In the genomic region with DNA sequence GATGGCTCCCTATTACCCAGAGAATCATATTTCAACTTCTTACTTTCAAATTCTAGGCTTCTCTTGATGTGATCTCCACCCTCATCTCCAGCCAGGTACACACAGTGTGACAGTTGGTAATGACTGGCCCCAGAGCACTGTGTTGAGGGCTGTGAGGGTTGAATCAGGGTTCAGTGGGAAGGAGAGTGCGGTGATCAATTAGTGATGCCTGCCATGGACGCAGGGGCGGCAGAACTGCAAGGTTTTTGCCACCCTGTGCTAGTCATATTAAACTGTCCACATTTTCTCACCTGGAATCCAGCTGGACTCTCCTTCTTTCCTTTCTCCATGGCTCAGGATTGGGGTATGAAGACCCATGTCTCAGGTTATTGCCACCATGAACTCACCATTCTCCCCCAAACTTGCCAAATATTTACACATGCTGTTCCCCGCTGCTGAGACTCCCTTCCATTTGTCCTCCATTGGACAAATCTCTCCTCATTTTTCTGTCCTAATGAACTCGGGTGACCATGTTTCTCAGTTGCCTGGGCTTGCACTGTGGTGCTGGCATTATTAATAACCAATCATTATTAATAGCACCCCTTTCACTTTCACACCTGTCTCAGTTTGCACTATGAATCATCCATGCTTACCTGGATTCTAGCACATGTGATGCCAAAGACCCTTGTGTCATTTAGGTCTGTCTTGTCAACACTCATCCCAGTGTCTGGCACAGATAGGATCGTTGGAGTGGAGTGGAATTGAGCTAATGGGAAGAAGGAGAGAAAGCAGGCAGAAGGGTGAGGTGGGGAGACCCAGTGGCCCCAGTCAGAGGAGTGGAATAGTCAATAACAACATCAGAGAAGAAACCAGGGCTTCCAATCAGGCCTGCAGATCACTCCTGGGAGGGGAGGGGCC, we compare ENCODE assay signal across 9 cellular contexts.
DNase-seq lines count a peak whose midpoint lies in the region; ATAC-seq, FAIRE-seq and TF ChIP-seq lines count a peak whose summit lies in the region.
"Had no signal": no experiment of that assay in that cellular context is flagged by ENCODE, and none has a peak within 500 bp of the region (broad histone marks: within the 10 kb centered on the region; RNA-seq: fewer than 3 reads in every experiment).

No MANE protein-coding gene starts in this region.

- no peaks in the 10 kb centered on the region for H3K9me2 ChIP-seq in DOHH2 (replicated peaks; ENCODE audit: control insufficient read depth, low read length)

- DNase-seq in GM19239 (ENCODE audit: insufficient read length, low spot score), result no peak
- DNase-seq in effector memory CD8-positive, alpha-beta T cell, result no peak
- DNase-seq in effector CD8-positive, alpha-beta T cell (lab: John Stamatoyannopoulos, UW), result no peak
- no peak for DNase-seq in C1 segment of cervical spinal cord (lab: John Stamatoyannopoulos, UW)
- no peak for DNase-seq in NCI-H1048 (lab: John Stamatoyannopoulos, UW)

- peaks cover 19 to 22% of the 10 kb centered on the region in 2 donors for H3K4me1 Mint-ChIP-seq in effector memory CD8-positive, alpha-beta T cell (ENCODE audit: low read depth in 2 of 2)

- FAIRE-seq in GM19239 (lab: Jason Lieb, UNC), result peak; percentile 83

- peak overlapping the region; percentile 47 for H3K4me3 ChIP-seq in DOHH2 (ENCODE audit: low read length)
- H3K4me3 ChIP-seq: esophagus muscularis mucosa had no signal

- H3K27ac Mint-ChIP-seq in effector memory CD8-positive, alpha-beta T cell, result peak overlapping the region; percentile 44 to 82

- H3K9me3 Mint-ChIP-seq in effector memory CD8-positive, alpha-beta T cell, result no peaks in the 10 kb centered on the region

- no peaks in the 10 kb centered on the region for H3K79me2 ChIP-seq in DOHH2 (ENCODE audit: control insufficient read depth, low read length)

- ATAC-seq in HG03354 (IDR thresholded peaks at IDR 0.05; ENCODE audit: poor library complexity, severe bottlenecking, unreplicated experiment) (peak; percentile 39), GM21576 (IDR thresholded peaks at IDR 0.05; ENCODE audit: unreplicated experiment) (no peak)
- no peak for ATAC-seq in effector memory CD8-positive, alpha-beta T cell (replicated peaks)

- no peaks in the 10 kb centered on the region for H3K9me3 ChIP-seq in DOHH2 (ENCODE audit: control insufficient read depth, insufficient read depth, low read length)
- H3K9me3 ChIP-seq: esophagus muscularis mucosa had no signal

- peak overlapping the region; percentile 51 for H3K27ac ChIP-seq in DOHH2 (ENCODE audit: low read depth, low read length)
- H3K27ac ChIP-seq: esophagus muscularis mucosa had no signal

- H3F3A ChIP-seq in DOHH2 (ENCODE audit: control insufficient read depth, insufficient read depth), result no peaks in the 10 kb centered on the region

- no peaks in the 10 kb centered on the region for H3K36me3 ChIP-seq in DOHH2 (ENCODE audit: control insufficient read depth, low read length)
- H3K36me3 ChIP-seq: esophagus muscularis mucosa had no signal

- H3K4me3 Mint-ChIP-seq in effector memory CD8-positive, alpha-beta T cell, result peak overlapping the region; percentile 56 to 64

- H4K20me1 ChIP-seq in DOHH2 (ENCODE audit: control insufficient read depth, insufficient read depth, low read depth, low read length), result no peaks in the 10 kb centered on the region

- H3K27me3 Mint-ChIP-seq in effector memory CD8-positive, alpha-beta T cell, result peaks cover 24 to 40% of the 10 kb centered on the region in 2 donors

- H3K4me1 ChIP-seq in DOHH2 (ENCODE audit: control insufficient read depth, low read length), result peaks cover 87% of the 10 kb centered on the region

- H3K36me3 Mint-ChIP-seq in effector memory CD8-positive, alpha-beta T cell (ENCODE audit: insufficient read depth), result no peaks in the 10 kb centered on the region

- no peaks in the 10 kb centered on the region for H3K27me3 ChIP-seq in DOHH2 (ENCODE audit: control insufficient read depth, low read length)
- H3K27me3 ChIP-seq: esophagus muscularis mucosa had no signal

- no peak for TF ChIP-seq CTCF in DOHH2 (IDR thresholded peaks at IDR 0.05; ENCODE audit: low read depth, low read length, poor library complexity, severe bottlenecking)

- peak overlapping the region; percentile 70 for H3K4me2 ChIP-seq in DOHH2 (ENCODE audit: low read length)
